In genomic region chr9:91954841-91955471, GRCh38 we compare ENCODE assay signal across 8 cellular contexts. TPM values are rescaled to one million over a fixed set of nuclear protein-coding genes. Genes with fewer than 3 reads are reported as not detected.
DNase-seq lines count a peak whose midpoint lies in the region; ATAC-seq and TF ChIP-seq lines count a peak whose summit lies in the region.

No MANE protein-coding gene starts in this region.

- no peaks in the 10 kb centered on the region for H3F3A ChIP-seq in DOHH2 (ENCODE audit: control insufficient read depth, insufficient read depth)
- no peaks in the 10 kb centered on the region for H3F3A ChIP-seq in SK-N-SH (replicated peaks; ENCODE audit: insufficient read depth)

- H3K9me3 ChIP-seq in DOHH2 (ENCODE audit: control insufficient read depth, insufficient read depth, low read length) (no peaks in the 10 kb centered on the region), SK-N-SH (no peaks in the 10 kb centered on the region), neuron (ENCODE audit: low read length) (no peaks in the 10 kb centered on the region), gastrocnemius medialis (no peaks in the 10 kb centered on the region)

- in situ Hi-C loops in gastrocnemius medialis (cut with MboI; ENCODE audit: low sequenced_read_pairs in 4 of 4), result no loop called here

- intact Hi-C loops in gastrocnemius medialis (cut with DNase I; ENCODE audit: low total_unique reads), result loop anchor here (5.0 kb wide), 1 partner anchor 1043 kb away; no protein-coding TSS in a partner anchor

- H3K79me2 ChIP-seq in DOHH2 (ENCODE audit: control insufficient read depth, low read length), result no peaks in the 10 kb centered on the region
- no peaks in the 10 kb centered on the region for H3K79me2 ChIP-seq in SK-N-SH (ENCODE audit: insufficient read depth)

- H3K4me2 ChIP-seq in DOHH2 (ENCODE audit: low read length), result no peak overlapping the region
- peak overlapping the region; percentile 62 for H3K4me2 ChIP-seq in SK-N-SH

- no peak overlapping the region for H3K9ac ChIP-seq in SK-N-SH

- H4K20me1 ChIP-seq in DOHH2 (ENCODE audit: control insufficient read depth, insufficient read depth, low read depth, low read length) (no peaks in the 10 kb centered on the region), SK-N-SH (ENCODE audit: insufficient read depth) (no peaks in the 10 kb centered on the region)

- ATAC-seq in esophagus mucosa (peak; percentile 44), gastrocnemius medialis (no peak)

- TF ChIP-seq POLR2A in gastrocnemius medialis (IDR thresholded peaks at IDR 0.05), result no peak

- TF ChIP-seq CTCF in DOHH2 (IDR thresholded peaks at IDR 0.05; ENCODE audit: low read depth, low read length, poor library complexity, severe bottlenecking), result peak; percentile 79
- peak; percentile 76 for TF ChIP-seq CTCF in SK-N-SH (IDR thresholded peaks at IDR 0.05)
- no peak for TF ChIP-seq CTCF in gastrocnemius medialis (IDR thresholded peaks at IDR 0.05 in 4 of 5, conservative IDR thresholded peaks at IDR 0.05 in 1 of 5)

- WGBS in SK-N-SH (ENCODE audit: low lambda C conversion rate), result 13% methylated on average over 6 of the region's 6 CpGs

- peak overlapping the region; percentile 59; the same call in 1 of the 2 replicates for H2AFZ ChIP-seq in SK-N-SH (ENCODE audit: low read depth)
- peak overlapping the region; percentile 84 for H2AFZ ChIP-seq in neuron (ENCODE audit: low read depth, low read length)

- DNase-seq in HT-29 (ENCODE audit: low spot score) (peak; percentile 68), SK-N-SH (peak; percentile 68), gastrocnemius medialis (no peak), T-helper 9 cell (no peak)
- DNase-seq in stimulated activated naive CD4-positive, alpha-beta T cell treated with Interleukin-2 at 50 U/mL for 16 hours (lab: John Stamatoyannopoulos, UW), result no peak

- POLR2A ChIA-PET in SK-N-SH (lab: Yijun Ruan, JAX), result no interaction called here

- H3K27me3 ChIP-seq in DOHH2 (ENCODE audit: control insufficient read depth, low read length) (peaks cover 10% of the 10 kb centered on the region), SK-N-SH (ENCODE audit: insufficient read depth) (peaks cover 5% of the 10 kb centered on the region; the same call in 1 of the 2 replicates), neuron (ENCODE audit: insufficient read depth, low read length) (peaks cover 7% of the 10 kb centered on the region), gastrocnemius medialis (peaks cover 15 to 22% (median 20%) of the 10 kb centered on the region in 3 donors)

- no peaks in the 10 kb centered on the region for H3K9me2 ChIP-seq in DOHH2 (replicated peaks; ENCODE audit: control insufficient read depth, low read length)
- H3K9me2 ChIP-seq in SK-N-SH, result no peaks in the 10 kb centered on the region

- no peaks in the 10 kb centered on the region for H3K36me3 ChIP-seq in DOHH2 (ENCODE audit: control insufficient read depth, low read length)
- no peaks in the 10 kb centered on the region for H3K36me3 ChIP-seq in SK-N-SH (replicated peaks in 1 of 2; ENCODE audit: control insufficient read depth in 1 of 2, insufficient read depth in 2 of 2, low read length in 1 of 2)
- no peaks in the 10 kb centered on the region for H3K36me3 ChIP-seq in neuron (ENCODE audit: insufficient read depth, low read length)
- H3K36me3 ChIP-seq in gastrocnemius medialis, result no peaks in the 10 kb centered on the region

- H3K4me1 ChIP-seq in DOHH2 (ENCODE audit: control insufficient read depth, low read length) (no peaks in the 10 kb centered on the region), SK-N-SH (ENCODE audit: control insufficient read depth in 1 of 2, insufficient read depth in 2 of 2, low read depth in 1 of 2, low read length in 1 of 2) (peaks cover 0 to 4% of the 10 kb centered on the region in 2 experiments; a peak in 1 of 4 replicates), neuron (ENCODE audit: insufficient read depth, low read length) (peaks cover 8% of the 10 kb centered on the region), gastrocnemius medialis (no peaks in the 10 kb centered on the region)

- TF ChIP-seq EP300 in SK-N-SH (IDR thresholded peaks at IDR 0.05; ENCODE audit: borderline replicate concordance in 1 of 2, low read depth in 1 of 2, low read length in 1 of 2), result no peak

- CTCF ChIA-PET in SK-N-SH (lab: Yijun Ruan, JAX), result interaction anchor here (0.6 to 20.1 kb wide), 49 partner anchors 8 to 250 kb away, joined by 3 to 495 read pairs (median 4); partner anchors contain the start of gene SPTLC1

- H3K4me3 ChIP-seq in DOHH2 (ENCODE audit: low read length) (no peak overlapping the region), SK-N-SH (ENCODE audit: low read depth in 2 of 2, low read length in 1 of 2) (peak overlapping the region; percentile 26 to 56; a peak in 3 of 4 replicates), neuron (ENCODE audit: low read length) (peak overlapping the region; percentile 29), gastrocnemius medialis (no peak overlapping the region)

- TF ChIP-seq RAD21 in SK-N-SH (IDR thresholded peaks at IDR 0.05; ENCODE audit: low read length), result peak; percentile 74

- H3K27ac ChIP-seq in DOHH2 (ENCODE audit: low read depth, low read length) (no peak overlapping the region), SK-N-SH (ENCODE audit: low read depth in 2 of 2, low read length in 1 of 2) (no peak overlapping the region), gastrocnemius medialis (no peak overlapping the region)

TF ChIP-seq in SK-N-SH, 30 proteins besides CTCF, POLR2A, EP300 and RAD21:
- TF ChIP-seq FOXJ3 (CRISPR knock-in tag; IDR thresholded peaks at IDR 0.05) (no peak), SIN3A (IDR thresholded peaks at IDR 0.05; ENCODE audit: borderline replicate concordance, low read depth, low read length) (no peak), MXI1 (IDR thresholded peaks at IDR 0.05; ENCODE audit: low read depth, low read length) (peak; percentile 71), YY1 (IDR thresholded peaks at IDR 0.05; ENCODE audit: low read depth) (no peak), MAX (IDR thresholded peaks at IDR 0.05; ENCODE audit: low read depth) (peak; percentile 33; the same call in 1 of the 2 replicates), NRF1 (IDR thresholded peaks at IDR 0.05; ENCODE audit: low read depth, low read length) (no peak), EZH2phosphoT487 (IDR thresholded peaks at IDR 0.05; ENCODE audit: borderline replicate concordance, low read depth) (no peak), SMC3 (IDR thresholded peaks at IDR 0.05; ENCODE audit: low read depth, low read length) (peak; percentile 60; the same call in 1 of the 2 replicates)

RNA-seq across cellular contexts. Expression of gene ROR2, which starts 4.9 kb away (rescaled TPM):
- not detected in 2 replicates for total RNA-seq in HT-29 (2014; rRNA removed; shearing (Covaris generic))
- 0.34 and 0.43 TPM in 2 replicates for polyA plus RNA-seq in SK-N-SH (2012; rRNA removed)
- 0.30 and 0.52 TPM in 2 replicates for polyA plus RNA-seq in SK-N-SH (2012; cell fraction: cytosol; rRNA removed)
- polyA plus RNA-seq in SK-N-SH (2012; cell fraction: nucleus; rRNA removed), result 0.43 and 1.3 TPM in 2 replicates
- total RNA-seq in esophagus mucosa, result 2.5 TPM
- total RNA-seq in gastrocnemius medialis, result 1 to 10 TPM in 1 of 4 donors, under 1 TPM in 3; 0.15 to 1.2 (median 0.61) TPM

Comparison
In these comparisons a context has a peak if more than half of its experiments do, and no peak if none do; other contexts are left out.
1. H3K4me3 ChIP-seq: peak in SK-N-SH (2 of 2) and neuron (single experiment); none in DOHH2 (single experiment) and gastrocnemius medialis (0 of 4).
2. CTCF ChIP-seq: peak in DOHH2 (single experiment) and SK-N-SH (single experiment); none in gastrocnemius medialis (0 of 5).
3. DNase-seq: peak in HT-29 (single experiment) and SK-N-SH (single experiment); none in gastrocnemius medialis (0 of 2), T-helper 9 cell (single experiment) and stimulated activated naive CD4-positive, alpha-beta T cell treated with Interleukin-2 at 50 U/mL for 16 hours (single experiment).